ENCODE assay signal across 18 cellular contexts in genomic region chr13:112229445-112229844, GRCh38.
"Had no signal": no experiment of that assay in that cellular context is flagged by ENCODE, and none has a peak within 500 bp of the region (broad histone marks: within the 10 kb centered on the region; RNA-seq: fewer than 3 reads in every experiment).

No MANE protein-coding gene starts in this region.

- H3K27me3 ChIP-seq: colonic mucosa, thyroid gland, upper lobe of left lung had no signal

- FAIRE-seq: kidney, small intestine had no signal

- H3K4me1 ChIP-seq: colonic mucosa, esophagus squamous epithelium, gastroesophageal sphincter, suprapubic skin, thyroid gland, upper lobe of left lung had no signal

- H3K27ac ChIP-seq: colonic mucosa, esophagus squamous epithelium, gastroesophageal sphincter, suprapubic skin, thyroid gland, upper lobe of left lung had no signal

- H3K9me3 ChIP-seq: colonic mucosa, esophagus squamous epithelium, gastroesophageal sphincter, suprapubic skin, thyroid gland, upper lobe of left lung had no signal

- DNase-seq: caudate nucleus; colonic mucosa; dermis blood vessel endothelial cell; esophagus squamous epithelium; foreskin fibroblast; glutamatergic neuron; immature natural killer cell; kidney; left colon; midbrain; small intestine; stimulated activated CD4-positive, alpha-beta T cell treated with anti-CD3 and anti-CD28 coated beads, Interleukin-2, amount 100 ng/mL, for 48 hours; stimulated activated naive CD4-positive, alpha-beta T cell treated with Interleukin-2 at 50 U/mL for 16 hours; thyroid gland had no signal

- ATAC-seq: gastroesophageal sphincter; natural killer cell treated with Interleukin-12 subunit alpha and Interleukin-12 subunit beta and Interleukin-15 and Interleukin-18, amount 100 ng/mL, for 72 hours had no signal

- H3K4me3 ChIP-seq: colonic mucosa, esophagus squamous epithelium, gastroesophageal sphincter, suprapubic skin, thyroid gland, upper lobe of left lung had no signal

- H3K36me3 ChIP-seq: colonic mucosa, esophagus squamous epithelium, gastroesophageal sphincter, suprapubic skin, thyroid gland, upper lobe of left lung had no signal
